1 cellular context compared by ENCODE assay signal in genomic region chr1:26274801-26275425, GRCh38.
TF ChIP-seq lines count a peak whose summit lies in the region.

No MANE protein-coding gene starts in this region.

TF ChIP-seq in H1, 55 proteins besides CTCF, POLR2A, EP300 and RAD21:
- TF ChIP-seq FOSL1 (IDR thresholded peaks at IDR 0.05; ENCODE audit: insufficient read depth, low read depth, low read length) (no peak), SP4 (IDR thresholded peaks at IDR 0.05; ENCODE audit: low read length) (no peak), EZH2 (IDR thresholded peaks at IDR 0.05; ENCODE audit: low read depth, low read length, severe bottlenecking) (no peak), TCF12 (IDR thresholded peaks at IDR 0.05; ENCODE audit: low read depth, low read length) (no peak), POU5F1 (IDR thresholded peaks at IDR 0.05; ENCODE audit: low read depth, low read length) (no peak), PHF8 (conservative IDR thresholded peaks at IDR 0.05; ENCODE audit: low read depth, low read length) (no peak), HDAC6 (IDR thresholded peaks at IDR 0.05; ENCODE audit: low read depth, low read length) (no peak), BACH1 (IDR thresholded peaks at IDR 0.05; ENCODE audit: low read length) (no peak), YY1 (IDR thresholded peaks at IDR 0.05; ENCODE audit: low read depth, low read length) (no peak), BRCA1 (IDR thresholded peaks at IDR 0.05; ENCODE audit: low read depth, low read length) (no peak), TBP (IDR thresholded peaks at IDR 0.05; ENCODE audit: low read depth, low read length) (no peak), EGR1 (IDR thresholded peaks at IDR 0.05; ENCODE audit: borderline replicate concordance, low read depth, low read length) (no peak), SUZ12 (IDR thresholded peaks at IDR 0.05; ENCODE audit: low read length) (no peak), ATF3 (IDR thresholded peaks at IDR 0.05; ENCODE audit: insufficient read depth, low read depth, low read length) (no peak)
